Comparison of ENCODE assay signal across 11 cellular contexts in genomic region chr11:11813288-11813962, GRCh38. TPM values are rescaled to one million over a fixed set of nuclear protein-coding genes. Genes with fewer than 3 reads are reported as not detected.
DNase-seq lines count a peak whose midpoint lies in the region; ATAC-seq, FAIRE-seq and TF ChIP-seq lines count a peak whose summit lies in the region.
"Had no signal": no experiment of that assay in that cellular context is flagged by ENCODE, and none has a peak within 500 bp of the region (broad histone marks: within the 10 kb centered on the region; RNA-seq: fewer than 3 reads in every experiment).

No MANE protein-coding gene starts in this region.

- peak in 1 of 2 experiments; percentile 72; a peak in 2 of 4 replicates for TF ChIP-seq EP300 in HepG2 (IDR thresholded peaks at IDR 0.05; ENCODE audit: low read depth in 2 of 2, low read length in 2 of 2)
- peak; percentile 71; the same call in 1 of the 2 replicates for TF ChIP-seq EP300 in HepG2 (CRISPR knock-in tag; IDR thresholded peaks at IDR 0.05; ENCODE audit: borderline replicate concordance)

- H2AFZ ChIP-seq in IMR-90 (replicated peaks; ENCODE audit: low read length, poor library complexity) (no peak overlapping the region), HepG2 (ENCODE audit: low read length) (peak overlapping the region; percentile 71)

- no peak for TF ChIP-seq POLR2A in IMR-90 (IDR thresholded peaks at IDR 0.05; ENCODE audit: low read depth, low read length)
- no peak for TF ChIP-seq POLR2A in HepG2 (IDR thresholded peaks at IDR 0.05; ENCODE audit: insufficient read depth in 1 of 2, low read depth in 2 of 2, low read length in 2 of 2)
- TF ChIP-seq POLR2A in thyroid gland (IDR thresholded peaks at IDR 0.05), result no peak

- H2BK120ac ChIP-seq in IMR-90 (ENCODE audit: low read depth, low read length), result peak overlapping the region; percentile 22; the same call in 1 of the 2 replicates

- H3K4me2 ChIP-seq in IMR-90 (ENCODE audit: low read depth, low read length), result peak overlapping the region; percentile 36; the same call in 1 of the 2 replicates
- H3K4me2 ChIP-seq in HepG2 (ENCODE audit: low read depth, low read length), result peak overlapping the region; percentile 66

- H3K9me1 ChIP-seq in IMR-90 (ENCODE audit: insufficient read depth, low read length), result peaks cover 11% of the 10 kb centered on the region

- no peak overlapping the region for H4K5ac ChIP-seq in IMR-90 (ENCODE audit: low read depth, low read length)

- no peak overlapping the region for H3K4ac ChIP-seq in IMR-90 (ENCODE audit: low read depth, low read length)

- in situ Hi-C loops in IMR-90 (cut with MboI; ENCODE audit: low sequenced_read_pairs), result no loop called here
- in situ Hi-C loops in HepG2 (cut with HindIII; ENCODE audit: extremely low pct_ligation_motif_present, low pct_unique_long_range_greater_than_20kb), result loop anchor here (25.0 kb wide), 1 partner anchor 474 kb away; no protein-coding TSS in a partner anchor

- H3K23ac ChIP-seq in IMR-90 (ENCODE audit: low read depth, low read length), result no peak overlapping the region

- no peaks in the 10 kb centered on the region; the same call in 1 of the 2 replicates for H3K9me3 ChIP-seq in IMR-90 (ENCODE audit: control insufficient read depth, insufficient read depth, low read length)
- H3K9me3 ChIP-seq in HepG2 (ENCODE audit: low read length), result no peaks in the 10 kb centered on the region
- no peaks in the 10 kb centered on the region for H3K9me3 ChIP-seq in thyroid gland
- H3K9me3 ChIP-seq in BE2C, result no peaks in the 10 kb centered on the region

- H2BK5ac ChIP-seq in IMR-90 (ENCODE audit: low read depth, low read length, poor library complexity, severe bottlenecking), result peak overlapping the region; percentile 71

- H3K79me2 ChIP-seq in HepG2 (ENCODE audit: insufficient read depth, low read length), result no peaks in the 10 kb centered on the region

- H3K4me1 ChIP-seq in IMR-90 (ENCODE audit: control insufficient read depth, insufficient read depth, low read length), result peaks cover 16% of the 10 kb centered on the region
- peaks cover 31% of the 10 kb centered on the region for H3K4me1 ChIP-seq in HepG2 (ENCODE audit: insufficient read depth, low read length)
- no peaks in the 10 kb centered on the region for H3K4me1 ChIP-seq in thyroid gland
- H3K4me1 ChIP-seq in BE2C, result no peaks in the 10 kb centered on the region

- no peak overlapping the region for H2BK15ac ChIP-seq in IMR-90 (ENCODE audit: low read depth, low read length)

- no peak overlapping the region for H3K14ac ChIP-seq in IMR-90 (replicated peaks; ENCODE audit: low read depth, low read length)

- H3K18ac ChIP-seq in IMR-90 (ENCODE audit: low read depth, low read length), result peak overlapping the region; percentile 3; the same call in 1 of the 2 replicates

- no peak overlapping the region for H2AK9ac ChIP-seq in IMR-90 (replicated peaks; ENCODE audit: low read depth, low read length, poor library complexity)

- peak overlapping the region; percentile 29 for H3K56ac ChIP-seq in IMR-90 (ENCODE audit: extremely low read depth, insufficient read depth, low read length)

- dilution Hi-C loops in IMR-90 (cut with HindIII; ENCODE audit: low sequenced_read_pairs, unreplicated experiment), result no loop called here

- no CpG with 5 or more reads among the region's 3 CpGs for WGBS in IMR-90 (ENCODE audit: extremely low coverage in 2 of 2, insufficient read length in 1 of 2), 2 experiments
- WGBS in HepG2 (ENCODE audit: low lambda C conversion rate), result 18% methylated on average over 3 of the region's 3 CpGs
- 72 to 74% methylated on average over 3 of the region's 3 CpGs for WGBS in thyroid gland, 2 donors

- peak; percentile 97 for DNase-seq in IMR-90
- DNase-seq in choroid plexus epithelial cell (ENCODE audit: low read depth), result peak; percentile 97
- DNase-seq in HepG2 (ENCODE audit: low spot score), result peak; percentile 94
- peak; percentile 27 for DNase-seq in urothelium cell line (ENCODE audit: low spot score)
- no peak for DNase-seq in KG1 (lab: John Stamatoyannopoulos, UW)
- DNase-seq in thyroid gland, result no peak
- DNase-seq in iPS-NIHi7 (ENCODE audit: extremely low spot score), result no peak
- no peak for DNase-seq in BE2C
- DNase-seq: activated gamma-delta T cell treated with Interleukin-2 at 50 U/mL for 16 hours, NCI-H187 treated with DMSO at 0.1 percent for 48 hours, T-cell had no signal

- TF ChIP-seq CTCF in IMR-90 (conservative IDR thresholded peaks at IDR 0.05; ENCODE audit: low read depth, low read length) (no peak), choroid plexus epithelial cell (conservative IDR thresholded peaks at IDR 0.05; ENCODE audit: low read depth, low read length) (no peak), HepG2 (CRISPR knock-in tag; IDR thresholded peaks at IDR 0.05) (no peak), thyroid gland (IDR thresholded peaks at IDR 0.05) (no peak), BE2C (IDR thresholded peaks at IDR 0.05; ENCODE audit: low read depth, low read length) (no peak)

- H3K9ac ChIP-seq in IMR-90 (ENCODE audit: low read depth, low read length), result no peak overlapping the region
- H3K9ac ChIP-seq in HepG2 (ENCODE audit: insufficient read depth, low read depth, low read length), result no peak overlapping the region; the same call in 1 of the 2 replicates

- no peak for TF ChIP-seq RAD21 in IMR-90 (IDR thresholded peaks at IDR 0.05; ENCODE audit: low read length)
- TF ChIP-seq RAD21 in HepG2 (CRISPR knock-in tag; IDR thresholded peaks at IDR 0.05), result no peak

- no peak overlapping the region for H2BK20ac ChIP-seq in IMR-90 (ENCODE audit: low read depth, low read length)

- H3K36me3 ChIP-seq in IMR-90 (ENCODE audit: control insufficient read depth, insufficient read depth, low read length), result no peaks in the 10 kb centered on the region
- H3K36me3 ChIP-seq in HepG2 (replicated peaks in 1 of 2; ENCODE audit: control insufficient read depth in 1 of 2, insufficient read depth in 2 of 2, low read length in 2 of 2), result no peaks in the 10 kb centered on the region
- no peaks in the 10 kb centered on the region for H3K36me3 ChIP-seq in thyroid gland
- H3K36me3 ChIP-seq in BE2C, result no peaks in the 10 kb centered on the region

- H4K20me1 ChIP-seq in IMR-90 (ENCODE audit: insufficient read depth, low read length) (no peaks in the 10 kb centered on the region), HepG2 (ENCODE audit: insufficient read depth, low read length) (no peaks in the 10 kb centered on the region)

- no peak overlapping the region for H3K4me3 ChIP-seq in IMR-90 (ENCODE audit: insufficient read depth, low read depth, low read length)
- no peak overlapping the region for H3K4me3 ChIP-seq in choroid plexus epithelial cell (ENCODE audit: low read depth, low read length)
- H3K4me3 ChIP-seq in HepG2 (replicated peaks in 1 of 3; ENCODE audit: insufficient read depth in 1 of 3, low read depth in 2 of 3, low read length in 3 of 3), result peak overlapping the region in 1 of 3 experiments; percentile 12; a peak in 1 of 6 replicates
- H3K4me3 ChIP-seq in thyroid gland (replicated peaks in 1 of 3), result no peak overlapping the region
- no peak overlapping the region for H3K4me3 ChIP-seq in BE2C (ENCODE audit: low read depth, low read length)

- FAIRE-seq in HepG2 (lab: Jason Lieb, UNC), result peak; percentile 95
- no peak for FAIRE-seq in urothelium cell line (lab: Jason Lieb, UNC)

- no peak overlapping the region for H2AK5ac ChIP-seq in IMR-90 (ENCODE audit: low read depth, low read length)

- H3K79me1 ChIP-seq in IMR-90 (ENCODE audit: low read depth in 1 of 2, low read length in 2 of 2), result no peaks in the 10 kb centered on the region; a peak in 1 of 4 replicates

- no peak overlapping the region for H3K27ac ChIP-seq in IMR-90 (ENCODE audit: insufficient read depth, low read length)
- H3K27ac ChIP-seq in HepG2 (ENCODE audit: extremely low read length, insufficient read depth, low read length), result peak overlapping the region; percentile 66
- H3K27ac ChIP-seq in thyroid gland, result no peak overlapping the region

- CTCF ChIA-PET in IMR-90 (lab: Yijun Ruan, JAX), result no interaction called here
- CTCF ChIA-PET in HepG2 (lab: Yijun Ruan, JAX; ENCODE audit: low intra/inter-chr PET ratio, low total read pairs), result no interaction called here

- peak overlapping the region in 1 of 2 experiments; percentile 4; a peak in 2 of 4 replicates for H4K8ac ChIP-seq in IMR-90 (ENCODE audit: low read depth in 2 of 2, low read length in 2 of 2)

- H4K91ac ChIP-seq in IMR-90 (ENCODE audit: insufficient read depth, low read depth, low read length), result no peak overlapping the region

- BruUV-seq in IMR-90 (replicated peaks; lab: Mats Ljungman, UMichigan), result no TSS peak
- TSS peak; percentile 87 for BruUV-seq in HepG2 (replicated peaks; lab: Mats Ljungman, UMichigan)

- ATAC-seq in IMR-90 (ENCODE audit: low read depth) (peak; percentile 93), HepG2 (peak; percentile 99)
- ATAC-seq: T-cell had no signal

- intact Hi-C loops in IMR-90 (cut with micrococcal nuclease), result no loop called here
- intact Hi-C loops in HepG2 (cut with micrococcal nuclease; ENCODE audit: unreplicated experiment), result no loop called here
- intact Hi-C loops in thyroid gland (cut with DNase I), result loop anchor here (10.0 kb wide), 1 partner anchor 461 kb away; no protein-coding TSS in a partner anchor

- H3K27me3 ChIP-seq in IMR-90 (ENCODE audit: control insufficient read depth, insufficient read depth, low read length) (no peaks in the 10 kb centered on the region), HepG2 (ENCODE audit: control insufficient read depth in 1 of 2, insufficient read depth in 2 of 2, low read length in 2 of 2) (no peaks in the 10 kb centered on the region), thyroid gland (no peaks in the 10 kb centered on the region), BE2C (no peaks in the 10 kb centered on the region)

- POLR2A ChIA-PET in IMR-90 (lab: Charles Lee; ENCODE audit: unreplicated experiment), result interaction anchor here (1.3 kb wide), 1 partner anchor 28 kb away, joined by 3 read pairs; the partner anchor contains the start of gene USP47
- POLR2A ChIA-PET in HepG2 (lab: Yijun Ruan, JAX), result interaction anchor here (1.1 to 2.2 kb wide), 2 partner anchors 28 to 1004 kb away, joined by 4 to 18 read pairs; partner anchors contain the start of genes EIF4G2 and USP47

RNA-seq across cellular contexts. Expression of gene USP47, which starts 28.3 kb away (rescaled TPM):
- total RNA-seq in IMR-90 (2012; rRNA removed) (110 and 117 TPM in 2 replicates), HepG2 (2016; rRNA removed; fragmentation: Illumina TruSeq; extraction: Trizol) (52.7 and 64.6 TPM in 2 replicates), thyroid gland (100 to 1,000 TPM in 1 of 4 donors, 10 to 100 TPM in 3; 85.2 to 154 (median 94.5) TPM)
- polyA plus RNA-seq in IMR-90 (2012; rRNA removed) (12.4 and 15.0 TPM in 2 replicates), HepG2 (2011; rRNA removed) (10.6 and 12.2 TPM in 2 replicates)
- 3.8 and 5.9 TPM in 2 replicates for polyA plus RNA-seq in IMR-90 (2012; cell fraction: cytosol; rRNA removed)
- 5.9 and 41.8 TPM in 2 replicates for polyA plus RNA-seq in IMR-90 (2012; cell fraction: nucleus; rRNA removed; ENCODE audit: low replicate concordance)
- total RNA-seq in HepG2 (2016; cell fraction: cytosol; rRNA removed; fragmentation: Illumina TruSeq; extraction: Trizol; ENCODE audit: low read depth), result 3.7 and 4.9 TPM in 2 replicates
- 49.1 and 64.0 TPM in 2 replicates for total RNA-seq in HepG2 (2016; cell fraction: insoluble cytoplasmic fraction; rRNA removed; fragmentation: Illumina TruSeq; extraction: Trizol)
- 8.6 and 8.7 TPM in 2 replicates for total RNA-seq in HepG2 (2016; cell fraction: membrane; rRNA removed; fragmentation: Illumina TruSeq; extraction: Trizol)
- 72.1 and 75.8 TPM in 2 replicates for total RNA-seq in HepG2 (2016; cell fraction: nucleus; rRNA removed; fragmentation: Illumina TruSeq; extraction: Trizol)
- polyA plus RNA-seq in HepG2 (2011; cell fraction: cytosol; rRNA removed), result 5.1 and 8.8 TPM in 2 replicates
- 12.3 and 15.3 TPM in 2 replicates for polyA plus RNA-seq in HepG2 (2011; cell fraction: nucleus; rRNA removed)
- 22.9 and 24.4 TPM in 2 replicates for polyA plus RNA-seq in HepG2 (2012)
- polyA plus RNA-seq in HepG2 (2016; cell fraction: cytosol; fragmentation: Illumina TruSeq; extraction: Trizol; ENCODE audit: low read depth), result 0.53 and 0.69 TPM in 2 replicates
- 30.8 and 33.7 TPM in 2 replicates for polyA plus RNA-seq in HepG2 (2016; cell fraction: insoluble cytoplasmic fraction; fragmentation: Illumina TruSeq; extraction: Trizol; ENCODE audit: low read depth)
- polyA plus RNA-seq in HepG2 (2016; cell fraction: membrane; fragmentation: Illumina TruSeq; extraction: Trizol; ENCODE audit: low read depth), result 1.9 and 2.6 TPM in 2 replicates
- polyA plus RNA-seq in HepG2 (2016; cell fraction: nucleus; fragmentation: Illumina TruSeq; extraction: Trizol; ENCODE audit: insufficient read depth, low read depth), result 44.4 and 45.2 TPM in 2 replicates
- 23.4 and 26.6 TPM in 2 replicates for polyA minus RNA-seq in HepG2 (2011; rRNA and poly(A)+ RNA removed; ENCODE audit: low replicate concordance)
- 12.4 and 17.0 TPM in 2 replicates for polyA minus RNA-seq in HepG2 (2011; cell fraction: cytosol; rRNA and poly(A)+ RNA removed)
- polyA minus RNA-seq in HepG2 (2011; cell fraction: nucleus; rRNA and poly(A)+ RNA removed), result 100 and 119 TPM in 2 replicates
- polyA plus RNA-seq in BE2C (2012; ENCODE audit: insufficient read depth, insufficient read length, low read depth), result 27.2 TPM

Comparison
In these comparisons a context has a peak if more than half of its experiments do, and no peak if none do; other contexts are left out.
1. DNase-seq: peak in IMR-90 (single experiment), choroid plexus epithelial cell (single experiment), HepG2 (single experiment) and urothelium cell line (single experiment); none in KG1 (single experiment), thyroid gland (0 of 2), iPS-NIHi7 (single experiment) and BE2C (single experiment).